8 cellular contexts compared by ENCODE assay signal in genomic region chr4:2931765-2932560, GRCh38. TPM values are rescaled to one million over a fixed set of nuclear protein-coding genes. Genes with fewer than 3 reads are reported as not detected.
DNase-seq lines count a peak whose midpoint lies in the region; ATAC-seq, FAIRE-seq and TF ChIP-seq lines count a peak whose summit lies in the region.

No MANE protein-coding gene starts in this region.

- DNase-seq in GM19238 (ENCODE audit: insufficient read length, low spot score) (peak; percentile 66), esophagus muscularis mucosa (ENCODE audit: extremely low spot score) (no peak), gastrocnemius medialis (peak; percentile 40 to 49), NCI-H2107 treated with DMSO at 0.1 percent for 48 hours (lab: John Stamatoyannopoulos, UW; ENCODE audit: unreplicated experiment) (no peak), RCC 7860 (ENCODE audit: low spot score) (no peak)
- DNase-seq in activated CD4-positive, alpha-beta T cell treated with anti-CD3 and anti-CD28 coated beads, Interleukin-2, amount 10 ng/mL, durations not matched to agents 24 days and 14 days = peak; percentile 88

- no peak for TF ChIP-seq EP300 in esophagus muscularis mucosa (IDR thresholded peaks at IDR 0.05)

- no peaks in the 10 kb centered on the region for H3K9me3 ChIP-seq in esophagus muscularis mucosa
- no peaks in the 10 kb centered on the region for H3K9me3 ChIP-seq in gastrocnemius medialis

- H3K27me3 Mint-ChIP-seq in activated CD4-positive, alpha-beta T cell treated with anti-CD3 and anti-CD28 coated beads, Interleukin-2, amount 10 ng/mL, durations not matched to agents 24 days and 14 days = no peaks in the 10 kb centered on the region

- no peaks in the 10 kb centered on the region for H3K9me3 Mint-ChIP-seq in activated CD4-positive, alpha-beta T cell treated with anti-CD3 and anti-CD28 coated beads, Interleukin-2, amount 10 ng/mL, durations not matched to agents 24 days and 14 days

- ATAC-seq in HG03280 (IDR thresholded peaks at IDR 0.05; ENCODE audit: unreplicated experiment) (peak; percentile 31), gastrocnemius medialis (peak in 1 of 2 donors; percentile 13), HG02571 (IDR thresholded peaks at IDR 0.05; ENCODE audit: unreplicated experiment) (no peak)

- H3K4me1 Mint-ChIP-seq in activated CD4-positive, alpha-beta T cell treated with anti-CD3 and anti-CD28 coated beads, Interleukin-2, amount 10 ng/mL, durations not matched to agents 24 days and 14 days = peaks cover 27% of the 10 kb centered on the region

- peaks cover 51% of the 10 kb centered on the region for H3K36me3 Mint-ChIP-seq in activated CD4-positive, alpha-beta T cell treated with anti-CD3 and anti-CD28 coated beads, Interleukin-2, amount 10 ng/mL, durations not matched to agents 24 days and 14 days (ENCODE audit: low read depth)

- TF ChIP-seq CTCF in esophagus muscularis mucosa (IDR thresholded peaks at IDR 0.05) (peak in 1 of 3 experiments; percentile 1), gastrocnemius medialis (IDR thresholded peaks at IDR 0.05 in 4 of 5, conservative IDR thresholded peaks at IDR 0.05 in 1 of 5) (peak in 1 of 5 experiments; percentile 11)

- H3K36me3 ChIP-seq in esophagus muscularis mucosa = peaks cover 21 to 54% (median 47%) of the 10 kb centered on the region in 4 donors
- H3K36me3 ChIP-seq in gastrocnemius medialis = peaks cover 0 to 31% of the 10 kb centered on the region in 2 donors

- 84% methylated on average over 26 of the region's 35 CpGs for WGBS in esophagus muscularis mucosa

- in situ Hi-C loops in gastrocnemius medialis (cut with MboI; ENCODE audit: low sequenced_read_pairs in 4 of 4) = loop anchor here in 1 of 4 donors (25.0 kb wide), 1 partner anchor 170 kb away; the partner anchor contains the start of gene TNIP2

- TF ChIP-seq POLR2A in esophagus muscularis mucosa (IDR thresholded peaks at IDR 0.05; ENCODE audit: low read depth) = no peak
- TF ChIP-seq POLR2A in gastrocnemius medialis (IDR thresholded peaks at IDR 0.05) = no peak

- H3K27me3 ChIP-seq in esophagus muscularis mucosa = no peaks in the 10 kb centered on the region
- no peaks in the 10 kb centered on the region for H3K27me3 ChIP-seq in gastrocnemius medialis

- intact Hi-C loops in activated CD4-positive, alpha-beta T cell treated with anti-CD3 and anti-CD28 coated beads, Interleukin-2, amount 10 ng/mL, durations not matched to agents 24 days and 14 days (cut with micrococcal nuclease) = loop anchor here (2.0 to 5.0 kb wide), 2 partner anchors 90 to 175 kb away; partner anchors contain the start of genes ADD1 and TNIP2
- intact Hi-C loops in esophagus muscularis mucosa (cut with DNase I) (loop anchor here (10.0 kb wide), 1 partner anchor 167 kb away; no protein-coding TSS in a partner anchor), gastrocnemius medialis (cut with DNase I; ENCODE audit: low total_unique reads) (no loop called here)

- H3K4me3 ChIP-seq in esophagus muscularis mucosa (no peak overlapping the region), gastrocnemius medialis (no peak overlapping the region)

- H3K27ac Mint-ChIP-seq in activated CD4-positive, alpha-beta T cell treated with anti-CD3 and anti-CD28 coated beads, Interleukin-2, amount 10 ng/mL, durations not matched to agents 24 days and 14 days = peak overlapping the region; percentile 87

- peak overlapping the region; percentile 80 to 96 (median 94) for H3K27ac ChIP-seq in esophagus muscularis mucosa (replicated peaks in 1 of 4)
- peak overlapping the region; percentile 86 to 98 (median 94) for H3K27ac ChIP-seq in gastrocnemius medialis

- FAIRE-seq in RCC 7860 (lab: Jason Lieb, UNC) = no peak

- peaks cover 53 to 61% (median 58%) of the 10 kb centered on the region in 4 donors for H3K4me1 ChIP-seq in esophagus muscularis mucosa
- H3K4me1 ChIP-seq in gastrocnemius medialis = peaks cover 23 to 26% of the 10 kb centered on the region in 2 donors

- peak overlapping the region; percentile 91 for H3K4me3 Mint-ChIP-seq in activated CD4-positive, alpha-beta T cell treated with anti-CD3 and anti-CD28 coated beads, Interleukin-2, amount 10 ng/mL, durations not matched to agents 24 days and 14 days

RNA-seq across cellular contexts. Expression of gene NOP14, which starts 31.2 kb away (rescaled TPM):
- total RNA-seq in activated CD4-positive, alpha-beta T cell treated with anti-CD3 and anti-CD28 coated beads, Interleukin-2, amount 10 ng/mL, durations not matched to agents 24 days and 14 days = 132 and 141 TPM in 2 replicates
- 10 to 100 TPM; 16.7 to 21.1 (median 18.8) TPM for total RNA-seq in esophagus muscularis mucosa
- total RNA-seq in gastrocnemius medialis = 10 to 100 TPM; 16.6 to 46.2 (median 36.2) TPM

RNA-seq across cellular contexts. Expression of gene GRK4, which starts 31.4 kb away (rescaled TPM):
- total RNA-seq in activated CD4-positive, alpha-beta T cell treated with anti-CD3 and anti-CD28 coated beads, Interleukin-2, amount 10 ng/mL, durations not matched to agents 24 days and 14 days = 4.6 and 5.3 TPM in 2 replicates
- total RNA-seq in esophagus muscularis mucosa (1 to 10 TPM; 4.8 to 8.0 (median 6.4) TPM), gastrocnemius medialis (1 to 10 TPM; 2.8 to 5.8 (median 3.7) TPM)

Comparison
In these comparisons a context has a peak if more than half of its experiments do, and no peak if none do; other contexts are left out.
1. DNase-seq: peak in GM19238 (single experiment), activated CD4-positive, alpha-beta T cell treated with anti-CD3 and anti-CD28 coated beads, Interleukin-2, amount 10 ng/mL, durations not matched to agents 24 days and 14 days (single experiment) and gastrocnemius medialis (2 of 2); none in esophagus muscularis mucosa (single experiment), NCI-H2107 treated with DMSO at 0.1 percent for 48 hours (single experiment) and RCC 7860 (single experiment).